9 cellular contexts compared by ENCODE assay signal in the genomic region with DNA sequence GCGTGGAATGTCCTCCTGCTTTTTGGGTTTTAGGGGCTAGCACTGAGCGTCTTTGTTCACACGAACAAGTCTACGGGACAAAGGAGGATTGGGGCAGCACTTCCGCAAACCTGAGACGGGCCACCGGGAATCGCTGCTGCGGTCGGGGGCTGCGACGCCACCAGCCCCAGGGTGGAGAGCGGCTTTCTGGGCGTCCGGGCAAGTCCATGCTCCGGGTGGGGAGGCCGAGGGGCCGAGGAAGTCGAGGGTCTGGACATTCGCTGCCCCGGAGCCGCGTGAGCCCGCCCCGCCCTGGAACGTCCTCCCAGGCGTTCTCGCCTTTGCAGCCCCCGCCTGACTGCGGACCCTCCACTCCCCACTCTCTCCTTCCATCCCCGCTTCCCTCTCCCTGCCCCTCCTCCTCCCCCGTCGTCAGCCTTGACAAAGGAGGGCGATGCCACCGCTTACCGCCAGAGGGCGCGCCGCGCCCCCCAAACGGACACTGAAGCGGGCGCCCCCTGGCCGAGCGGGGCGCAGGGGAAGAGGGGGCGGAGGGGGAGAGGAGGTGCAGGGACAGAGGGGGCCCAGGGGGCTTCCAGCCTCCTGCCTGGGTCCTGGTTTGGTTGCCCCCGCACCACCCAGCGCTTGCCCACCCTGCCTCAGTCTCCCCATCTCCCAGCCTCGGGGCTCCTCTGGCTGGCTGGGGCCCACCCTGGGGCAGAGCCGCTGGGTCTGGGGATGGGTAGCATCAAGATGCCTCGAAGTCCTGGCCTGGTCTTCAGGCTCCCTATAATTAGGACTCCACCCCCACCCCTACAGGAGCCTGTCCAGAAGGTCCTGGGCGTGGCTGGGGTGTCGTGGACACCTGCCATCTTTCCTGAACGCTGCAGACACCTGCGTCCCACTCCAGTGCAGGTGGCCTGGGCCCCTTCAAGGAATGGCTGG. TPM values are rescaled to one million over a fixed set of nuclear protein-coding genes. Genes with fewer than 3 reads are reported as not detected.
DNase-seq lines count a peak whose midpoint lies in the region; ATAC-seq, FAIRE-seq and TF ChIP-seq lines count a peak whose summit lies in the region.
"Had no signal": no experiment of that assay in that cellular context is flagged by ENCODE, and none has a peak within 500 bp of the region (broad histone marks: within the 10 kb centered on the region; RNA-seq: fewer than 3 reads in every experiment).

No MANE protein-coding gene starts in this region.

- H3K4me1 ChIP-seq in cardiac muscle cell (ENCODE audit: low read depth) (no peaks in the 10 kb centered on the region), pancreas (no peaks in the 10 kb centered on the region), tibial artery (peaks cover 0 to 11% (median 7%) of the 10 kb centered on the region in 4 donors)

- H3K36me3 ChIP-seq in cardiac muscle cell (no peaks in the 10 kb centered on the region), pancreas (no peaks in the 10 kb centered on the region), tibial artery (no peaks in the 10 kb centered on the region)

- H3K27ac ChIP-seq in cardiac muscle cell, result no peak overlapping the region
- H3K27ac ChIP-seq in pancreas, result no peak overlapping the region
- H3K27ac ChIP-seq in tibial artery, result no peak overlapping the region

- DNase-seq in ELF-1 (ENCODE audit: low read depth, low spot score) (peak; percentile 83), RPMI7951 (ENCODE audit: low read depth) (peak; percentile 33), cardiac muscle cell (ENCODE audit: low read depth in 1 of 2, low spot score in 1 of 2) (peak; percentile 66 to 77), pancreas (peak; percentile 39 to 87 (median 68)), tibial artery (peak; percentile 51 to 83), SKM-1 (lab: John Stamatoyannopoulos, UW; ENCODE audit: unreplicated experiment) (no peak)
- peak; percentile 68 for DNase-seq in activated naive CD4-positive, alpha-beta T cell treated with anti-CD3 and anti-CD28 coated beads, Interleukin-2, amount 50 U/mL, for 16 hours

- WGBS in pancreas, 2 donors, result 7 to 8% methylated on average over 34 to 55 of the region's 56 CpGs

- ATAC-seq in HG02678 (IDR thresholded peaks at IDR 0.05; ENCODE audit: unreplicated experiment) (peak; percentile 70), pancreas (peak; percentile 75 to 96 (median 92))

- H3K9me3 ChIP-seq in cardiac muscle cell (ENCODE audit: low read depth), result no peaks in the 10 kb centered on the region
- H3K9me3 ChIP-seq in pancreas, result no peaks in the 10 kb centered on the region
- peaks cover 0 to 5% (median 3%) of the 10 kb centered on the region in 3 donors for H3K9me3 ChIP-seq in tibial artery

- TF ChIP-seq CTCF in cardiac muscle cell (IDR thresholded peaks at IDR 0.05; ENCODE audit: low read depth, low read length), result peak; percentile 97
- peak; percentile 83 to 98 (median 94) for TF ChIP-seq CTCF in pancreas (IDR thresholded peaks at IDR 0.05)
- peak; percentile 91 to 100 for TF ChIP-seq CTCF in tibial artery (IDR thresholded peaks at IDR 0.05)

- H3K4me3 ChIP-seq in cardiac muscle cell, result peak overlapping the region; percentile 44
- H3K4me3 ChIP-seq in pancreas, result peak overlapping the region in 2 of 4 donors; percentile 30 to 41
- peak overlapping the region; percentile 31 to 51 for H3K4me3 ChIP-seq in tibial artery

- no peak for FAIRE-seq in pancreas (lab: Jason Lieb, UNC)

- intact Hi-C loops in pancreas (cut with DNase I), result loop anchor here (5.0 to 10.0 kb wide), 2 partner anchors 54 to 57 kb away; no protein-coding TSS in a partner anchor
- intact Hi-C loops in tibial artery (cut with DNase I; ENCODE audit: low total_unique reads), result loop anchor here (1.0 to 10.0 kb wide), 2 partner anchors 58 to 174 kb away; no protein-coding TSS in a partner anchor

- H3K27me3 ChIP-seq in cardiac muscle cell (no peaks in the 10 kb centered on the region), pancreas (no peaks in the 10 kb centered on the region), tibial artery (peaks cover 0 to 18% of the 10 kb centered on the region in 2 donors)

RNA-seq across cellular contexts. Expression of a gene that starts 39.1 kb away (rescaled TPM):
- total RNA-seq in RPMI7951 (2014; rRNA removed; shearing (Covaris generic)), result 24.9 and 27.6 TPM in 2 replicates
- total RNA-seq in cardiac muscle cell (36.5 and 62.4 TPM in 2 replicates), pancreas (10 to 100 TPM; 20.4 to 41.1 (median 23.0) TPM)
- polyA plus RNA-seq in cardiac muscle cell (14.1 and 14.5 TPM in 2 replicates), pancreas (10 to 100 TPM; 79.5 to 80.8 TPM)

RNA-seq across cellular contexts. Expression of a gene that starts 45.7 kb away (rescaled TPM):
- not detected in 2 replicates for total RNA-seq in RPMI7951 (2014; rRNA removed; shearing (Covaris generic))
- 3.6 and 6.9 TPM in 2 replicates for total RNA-seq in cardiac muscle cell
- 4.7 and 8.6 TPM in 2 replicates for polyA plus RNA-seq in cardiac muscle cell
- total RNA-seq in pancreas, result 1 to 10 TPM; 1.1 to 4.6 (median 2.1) TPM
- polyA plus RNA-seq in pancreas, result 10 to 100 TPM; 18.8 to 35.3 TPM
- total RNA-seq: renal cortical epithelial cell had no signal
